Comparison of ENCODE assay signal across 30 cellular contexts in genomic region chr12:30945443-30946164, GRCh38. TPM values are rescaled to one million over a fixed set of nuclear protein-coding genes. Genes with fewer than 3 reads are reported as not detected.
DNase-seq lines count a peak whose midpoint lies in the region; ATAC-seq, FAIRE-seq and TF ChIP-seq lines count a peak whose summit lies in the region.
"Had no signal": no experiment of that assay in that cellular context is flagged by ENCODE, and none has a peak within 500 bp of the region (broad histone marks: within the 10 kb centered on the region; RNA-seq: fewer than 3 reads in every experiment).

No MANE protein-coding gene starts in this region.

- H3K79me2 ChIP-seq in H1 (ENCODE audit: control insufficient read depth in 1 of 2, insufficient read depth in 2 of 2, low read length in 2 of 2), result no peaks in the 10 kb centered on the region

- TF ChIP-seq EP300 in H1 (IDR thresholded peaks at IDR 0.05; ENCODE audit: borderline replicate concordance in 1 of 2, low read depth in 2 of 2, low read length in 2 of 2), result no peak

- H4K8ac ChIP-seq in H1 (ENCODE audit: extremely low read depth, insufficient read depth, low read length), result no peak overlapping the region; the same call in 1 of the 2 replicates

- no peak overlapping the region for H2BK12ac ChIP-seq in H1 (ENCODE audit: low read depth, low read length)

- H2AK5ac ChIP-seq in H1 (ENCODE audit: low read depth, low read length), result no peak overlapping the region

- H3K27ac ChIP-seq in H1 (ENCODE audit: low read depth, low read length) (no peak overlapping the region), muscle layer of duodenum (ENCODE audit: low read length) (peak overlapping the region; percentile 63)
- H3K27ac ChIP-seq: A549; BLaER1 treated with 17β-estradiol and CSF1 and Interleukin-3, amounts not matched to agents 10 nM and 100 nM; PC-9 had no signal

- no peak for TF ChIP-seq POLR2A in H1 (IDR thresholded peaks at IDR 0.05; ENCODE audit: control extremely low read depth in 1 of 2, low read depth in 2 of 2, low read length in 2 of 2)

- ATAC-seq in left cardiac atrium (peak; percentile 12 to 51), sciatic nerve (peak; percentile 40)
- ATAC-seq: A549 had no signal

- H2BK5ac ChIP-seq in H1 (ENCODE audit: low read depth, low read length), result no peak overlapping the region

- H2BK20ac ChIP-seq in H1 (ENCODE audit: low read length), result no peak overlapping the region

- no peak overlapping the region for H4K5ac ChIP-seq in H1 (ENCODE audit: insufficient read length, low read depth, low read length)

- no peak for TF ChIP-seq RAD21 in H1 (IDR thresholded peaks at IDR 0.05 in 1 of 2, conservative IDR thresholded peaks at IDR 0.05 in 1 of 2; ENCODE audit: low read depth in 2 of 2, low read length in 2 of 2)

- H3K9ac ChIP-seq in H1 (replicated peaks in 1 of 4; ENCODE audit: extremely low read depth in 1 of 4, low read depth in 3 of 4, low read length in 3 of 4), result no peak overlapping the region
- H3K9ac ChIP-seq: BLaER1 treated with 17β-estradiol and CSF1 and Interleukin-3, amounts not matched to agents 10 nM and 100 nM had no signal

- intact Hi-C loops in left cardiac atrium (cut with DNase I), result no loop called here
- intact Hi-C loops in sciatic nerve (cut with DNase I), result no loop called here

- H3K18ac ChIP-seq in H1 (ENCODE audit: extremely low read depth, low read length), result no peak overlapping the region

- H3K23me2 ChIP-seq in H1 (ENCODE audit: low read depth, low read length), result no peaks in the 10 kb centered on the region; the same call in 1 of the 2 replicates

- H3K9me3 ChIP-seq in H1 (ENCODE audit: insufficient read depth in 2 of 2, low read depth in 1 of 2, low read length in 1 of 2), result no peaks in the 10 kb centered on the region; a peak in 1 of 4 replicates
- H3K9me3 ChIP-seq in muscle layer of duodenum (ENCODE audit: control insufficient read depth in 1 of 2, low read length in 2 of 2), result no peaks in the 10 kb centered on the region
- H3K9me3 ChIP-seq: A549 had no signal

- H3K27me3 ChIP-seq in H1 (replicated peaks in 1 of 4; ENCODE audit: control insufficient read depth in 3 of 4, extremely low read depth in 1 of 4, insufficient read depth in 3 of 4, low read length in 3 of 4) (no peaks in the 10 kb centered on the region), muscle layer of duodenum (ENCODE audit: low read depth, low read length) (no peaks in the 10 kb centered on the region)
- H3K27me3 ChIP-seq: BLaER1 treated with 17β-estradiol and CSF1 and Interleukin-3, amounts not matched to agents 10 nM and 100 nM had no signal

- H3K56ac ChIP-seq in H1 (replicated peaks; ENCODE audit: insufficient read length, low read depth, low read length), result no peak overlapping the region

- no peak overlapping the region for H3K14ac ChIP-seq in H1 (ENCODE audit: insufficient read length)

- H3K23ac ChIP-seq in H1 (ENCODE audit: insufficient read length), result no peak overlapping the region

- H3K36me3 ChIP-seq in H1 (ENCODE audit: control insufficient read depth in 2 of 4, insufficient read depth in 4 of 4, low read length in 3 of 4) (no peaks in the 10 kb centered on the region), muscle layer of duodenum (ENCODE audit: control insufficient read depth in 1 of 2, insufficient read depth in 2 of 2, low read length in 2 of 2) (no peaks in the 10 kb centered on the region)
- H3K36me3 ChIP-seq: BLaER1 treated with 17β-estradiol and CSF1 and Interleukin-3, amounts not matched to agents 10 nM and 100 nM had no signal

- CTCF ChIA-PET in H1 (lab: Charles Lee; ENCODE audit: partially characterized antibody), result interaction anchor here (0.6 to 3.5 kb wide), 5 partner anchors 19 to 94 kb away, joined by 3 to 12 read pairs (median 3); partner anchors contain the start of gene TSPAN11

- no peak for FAIRE-seq in H1 (lab: Jason Lieb, UNC)
- FAIRE-seq: A549, GM18507 had no signal

- no peak overlapping the region for H3K4me2 ChIP-seq in H1 (ENCODE audit: insufficient read depth in 1 of 2, low read depth in 2 of 2, low read length in 2 of 2)
- H3K4me2 ChIP-seq: A549; BLaER1 treated with 17β-estradiol and CSF1 and Interleukin-3, amounts not matched to agents 10 nM and 100 nM; PC-9 had no signal

- H2BK120ac ChIP-seq in H1 (replicated peaks; ENCODE audit: low read depth, low read length), result no peak overlapping the region

- no peaks in the 10 kb centered on the region for H4K20me1 ChIP-seq in H1 (replicated peaks in 1 of 2; ENCODE audit: control insufficient read depth in 1 of 2, insufficient read depth in 2 of 2, low read length in 2 of 2)
- H4K20me1 ChIP-seq: BLaER1 treated with 17β-estradiol and CSF1 and Interleukin-3, amounts not matched to agents 10 nM and 100 nM had no signal

- no peak overlapping the region for H2AFZ ChIP-seq in H1 (ENCODE audit: low read length)
- H2AFZ ChIP-seq: PC-9 had no signal

- no peak for TF ChIP-seq CTCF in H1 (IDR thresholded peaks at IDR 0.05; ENCODE audit: control extremely low read depth in 1 of 3, insufficient read depth in 1 of 3, low read depth in 1 of 3, low read length in 3 of 3)

- no peaks in the 10 kb centered on the region for H3K79me1 ChIP-seq in H1 (ENCODE audit: low read depth, low read length)

- no peak overlapping the region for H4K91ac ChIP-seq in H1 (replicated peaks; ENCODE audit: insufficient read length, low read length)

- H3K4me1 ChIP-seq in H1 (replicated peaks in 1 of 4; ENCODE audit: control insufficient read depth in 3 of 4, insufficient read depth in 4 of 4, low read length in 3 of 4) (no peaks in the 10 kb centered on the region), muscle layer of duodenum (ENCODE audit: control insufficient read depth in 1 of 2, insufficient read depth in 2 of 2, low read length in 2 of 2) (peaks cover 0 to 11% of the 10 kb centered on the region in 2 donors)
- H3K4me1 ChIP-seq: A549; BLaER1 treated with 17β-estradiol and CSF1 and Interleukin-3, amounts not matched to agents 10 nM and 100 nM had no signal

- no peak overlapping the region for H2BK15ac ChIP-seq in H1 (ENCODE audit: low read length)

- WGBS in H1 (ENCODE audit: extremely low coverage in 1 of 2, insufficient coverage in 1 of 2, insufficient read length in 1 of 2, insufficient replicate concordance in 2 of 2, low coverage in 1 of 2, low lambda C conversion rate in 2 of 2, missing lambda C conversion rate in 1 of 2), 2 experiments, result 82% methylated on average over 11 of the region's 11 CpGs; no CpG with 5 or more reads in 1 of the 2 experiments

- H3K4ac ChIP-seq in H1 (replicated peaks; ENCODE audit: insufficient read length, low read depth, low read length), result peak overlapping the region; percentile 45

- DNase-seq in H1 (ENCODE audit: low read depth in 1 of 2, low spot score in 2 of 2) (no peak), left cardiac atrium (no peak), sciatic nerve (ENCODE audit: low spot score) (no peak), hypothalamus (lab: John Stamatoyannopoulos, UW) (no peak), activated T-cell treated with anti-CD3 and anti-CD28 coated beads for 4 hours (no peak), iPS-NIHi11 (ENCODE audit: low spot score) (no peak)
- DNase-seq: AML-193; CD4-positive, alpha-beta memory T cell; COR-L47; DMS53; GOT3; HCEC 1CT; KBM-7; MV-4-11; NCI-H1105; NCI-H1436 treated with DMSO at 0.1 percent for 48 hours; NCI-H187 treated with DMSO at 0.1 percent for 48 hours; NCI-H2107; NCI-H446; NCI-H526; PC-9; RPMI8226; SHP77 treated with DMSO at 0.1 percent for 48 hours had no signal

- no peak overlapping the region for H3K4me3 ChIP-seq in H1 (ENCODE audit: extremely low read depth in 1 of 4, insufficient read depth in 2 of 4, low read depth in 3 of 4, low read length in 4 of 4)
- no peak overlapping the region for H3K4me3 ChIP-seq in muscle layer of duodenum (ENCODE audit: low read depth in 1 of 2, low read length in 2 of 2)
- H3K4me3 ChIP-seq: A549; BLaER1 treated with 17β-estradiol and CSF1 and Interleukin-3, amounts not matched to agents 10 nM and 100 nM; PC-9 had no signal

- POLR2A ChIA-PET in H1 (lab: Charles Lee; ENCODE audit: partially characterized antibody), result interaction anchor here (2.2 kb wide), 1 partner anchor 19 kb away, joined by 7 read pairs; the partner anchor contains the start of gene TSPAN11

TF ChIP-seq in H1, 55 proteins besides CTCF, POLR2A, EP300 and RAD21 (continues in another document):
- TF ChIP-seq TAF7 (optimal IDR thresholded peaks at IDR 0.05; ENCODE audit: borderline replicate concordance, low read depth, low read length) (no peak), GTF2F1 (IDR thresholded peaks at IDR 0.05; ENCODE audit: borderline replicate concordance, low read depth, low read length) (no peak), CHD2 (IDR thresholded peaks at IDR 0.05; ENCODE audit: low read length) (no peak), CTBP2 (IDR thresholded peaks at IDR 0.05; ENCODE audit: borderline replicate concordance, insufficient read depth, insufficient read length, low read length) (no peak), CHD1 (IDR thresholded peaks at IDR 0.05; ENCODE audit: low read depth, low read length) (no peak)

RNA-seq across cellular contexts. Expression of gene TSPAN11, which starts 19.1 kb away (rescaled TPM):
- 3.9 and 4.0 TPM in 2 replicates for total RNA-seq in H1 (2021; fragmentation: NEBNext Ultra II Directional; extraction: Animal tissue kit (Norgen Biotek cat#: 25700))
- polyA plus RNA-seq in H1 (2011; rRNA removed), result 7.3 and 8.2 TPM in 2 replicates
- polyA plus RNA-seq in H1 (2011; cell fraction: cytosol; rRNA removed), result 4.9 TPM
- polyA plus RNA-seq in H1 (2011; cell fraction: nucleus; rRNA removed), result 10.5 TPM
- polyA plus RNA-seq in H1 (2012, experiment 1 of 2), result 3.3 to 7.0 TPM (median 5.5 TPM) in 4 replicates
- polyA plus RNA-seq in H1 (2012, experiment 2 of 2), result 3.4 TPM
- polyA plus RNA-seq in H1 (2013, experiment 1 of 2), result 2.2 TPM
- polyA plus RNA-seq in H1 (2013, experiment 2 of 2), result 2.6 TPM
- 5.0 and 7.4 TPM in 2 replicates for polyA minus RNA-seq in H1 (2011; rRNA and poly(A)+ RNA removed)
- polyA minus RNA-seq in H1 (2011; cell fraction: cytosol; rRNA and poly(A)+ RNA removed), result 3.3 TPM
- 9.6 TPM for polyA minus RNA-seq in H1 (2011; cell fraction: nucleus; rRNA and poly(A)+ RNA removed)
- 1 to 10 TPM; 2.5 to 3.8 TPM for total RNA-seq in left cardiac atrium
- total RNA-seq in sciatic nerve, result 29.7 TPM
- total RNA-seq: CD4-positive, alpha-beta memory T cell; Daoy; G401; MCF 10A; PC-9 had no signal
- polyA plus RNA-seq: CD4-positive, alpha-beta memory T cell had no signal
